Comparison of ENCODE assay signal across 11 cellular contexts in genomic region chr13:33744589-33745369, GRCh38.
A peak's percentile ranks its signal among the peaks of the same experiment; 100 is the strongest.
DNase-seq lines count a peak whose midpoint lies in the region; ATAC-seq and TF ChIP-seq lines count a peak whose summit lies in the region.
"Had no signal": no experiment of that assay in that cellular context is flagged by ENCODE, and none has a peak within 500 bp of the region (broad histone marks: within the 10 kb centered on the region; RNA-seq: fewer than 3 reads in every experiment).

No MANE protein-coding gene starts in this region.

- H3K9me3 ChIP-seq in SJCRH30 (replicated peaks) = no peaks in the 10 kb centered on the region
- H3K9me3 ChIP-seq in lung (ENCODE audit: control insufficient read depth in 2 of 2, insufficient read depth in 1 of 2, low read length in 1 of 2) = peaks cover 0 to 5% of the 10 kb centered on the region in 2 donors
- H3K9me3 ChIP-seq: thoracic aorta had no signal

- H3K36me3 ChIP-seq in SJCRH30 (no peaks in the 10 kb centered on the region), lung (ENCODE audit: control insufficient read depth in 2 of 2, insufficient read depth in 2 of 2, low read length in 2 of 2) (no peaks in the 10 kb centered on the region)
- H3K36me3 ChIP-seq: thoracic aorta had no signal

- H3K4me3 ChIP-seq in HL-60 (replicated peaks; ENCODE audit: insufficient read depth, low read length) (no peak overlapping the region), SJCRH30 (peak overlapping the region; percentile 32), lung (no peak overlapping the region)
- H3K4me3 ChIP-seq: thoracic aorta had no signal

- WGBS in lung, 2 donors = 47 to 51% methylated on average over 3 of the region's 3 CpGs

- H3K27ac ChIP-seq in HL-60 (replicated peaks) (peak overlapping the region; percentile 35; the same call in 1 of the 2 replicates), SJCRH30 (no peak overlapping the region), lung (ENCODE audit: low read depth in 1 of 2, low read length in 1 of 2) (peak overlapping the region in 1 of 2 donors; percentile 15)
- H3K27ac ChIP-seq: thoracic aorta had no signal

- TF ChIP-seq CTCF in HL-60 (IDR thresholded peaks at IDR 0.05; ENCODE audit: insufficient read depth, low read length) (no peak), lung (IDR thresholded peaks at IDR 0.05; ENCODE audit: control extremely low read depth, extremely low read depth) (no peak)

- DNase-seq in COLO829 (ENCODE audit: low spot score) (peak; percentile 35), HL-60 (ENCODE audit: low read depth in 1 of 2, low spot score in 1 of 2) (no peak), SJCRH30 (peak; percentile 65 to 76), lung (ENCODE audit: low spot score) (peak; percentile 65), putamen (ENCODE audit: low spot score) (no peak)
- no peak for DNase-seq in activated effector memory CD4-positive, alpha-beta T cell treated with anti-CD3 and anti-CD28 coated beads, Interleukin-2, amount 50 U/mL, for 16 hours
- DNase-seq: erythroblast, NCI-H446 treated with DMSO at 0.1 percent for 48 hours had no signal

- peaks cover 9% of the 10 kb centered on the region for H3K4me1 ChIP-seq in SJCRH30
- H3K4me1 ChIP-seq in lung (ENCODE audit: control insufficient read depth in 2 of 2, insufficient read depth in 2 of 2, low read length in 2 of 2) = peaks cover 0 to 7% of the 10 kb centered on the region in 2 donors

- ATAC-seq in lung (ENCODE audit: insufficient read depth, low FRiP score) (peak; percentile 76), HG03139 (IDR thresholded peaks at IDR 0.05; ENCODE audit: unreplicated experiment) (no peak), GM18517 (IDR thresholded peaks at IDR 0.05; ENCODE audit: unreplicated experiment) (no peak)

- no peaks in the 10 kb centered on the region for H3K27me3 ChIP-seq in HL-60 (ENCODE audit: insufficient read depth, poor library complexity, severe bottlenecking)
- H3K27me3 ChIP-seq in SJCRH30 = no peaks in the 10 kb centered on the region
- no peaks in the 10 kb centered on the region for H3K27me3 ChIP-seq in lung (ENCODE audit: control insufficient read depth, insufficient read depth)

Comparison
In these comparisons a context has a peak if more than half of its experiments do, and no peak if none do; other contexts are left out.
1. DNase-seq: peak in COLO829 (single experiment), SJCRH30 (2 of 2) and lung (single experiment); none in HL-60 (0 of 2), activated effector memory CD4-positive, alpha-beta T cell treated with anti-CD3 and anti-CD28 coated beads, Interleukin-2, amount 50 U/mL, for 16 hours (single experiment) and putamen (single experiment).